In genomic region chr21:46035809-46036695, GRCh38 we compare ENCODE assay signal across 11 cellular contexts. TPM values are rescaled to one million over a fixed set of nuclear protein-coding genes. Genes with fewer than 3 reads are reported as not detected.
DNase-seq lines count a peak whose midpoint lies in the region; ATAC-seq and TF ChIP-seq lines count a peak whose summit lies in the region.
"Had no signal": no experiment of that assay in that cellular context is flagged by ENCODE, and none has a peak within 500 bp of the region (broad histone marks: within the 10 kb centered on the region; RNA-seq: fewer than 3 reads in every experiment).

No MANE protein-coding gene starts in this region.

- intact Hi-C loops in aorta (cut with DNase I): no loop called here

- TF ChIP-seq CTCF in fibroblast of villous mesenchyme (IDR thresholded peaks at IDR 0.05; ENCODE audit: insufficient read depth, low read depth, low read length): no peak

- H3K4me3 ChIP-seq in fibroblast of villous mesenchyme (ENCODE audit: low read depth, low read length) (no peak overlapping the region), mucosa of rectum (ENCODE audit: low read length in 2 of 2) (no peak overlapping the region), aorta (ENCODE audit: low read length in 2 of 2) (no peak overlapping the region)

- no peak overlapping the region for H3K9ac ChIP-seq in mucosa of rectum (ENCODE audit: low read depth in 1 of 2, low read length in 2 of 2)

- H3K9me3 ChIP-seq in mucosa of rectum (ENCODE audit: control insufficient read depth in 2 of 2, low read length in 2 of 2) (no peaks in the 10 kb centered on the region), aorta (ENCODE audit: control insufficient read depth, low read length) (no peaks in the 10 kb centered on the region)

- ATAC-seq in aorta (ENCODE audit: low FRiP score): peak; percentile 32
- ATAC-seq in GM21717 (IDR thresholded peaks at IDR 0.05; ENCODE audit: unreplicated experiment): no peak
- no peak for ATAC-seq in HG03469 (IDR thresholded peaks at IDR 0.05; ENCODE audit: unreplicated experiment)

- H3K27me3 ChIP-seq in mucosa of rectum (ENCODE audit: control insufficient read depth in 2 of 2, insufficient read depth in 2 of 2, low read length in 2 of 2) (no peaks in the 10 kb centered on the region), aorta (ENCODE audit: control insufficient read depth in 1 of 2, insufficient read depth in 2 of 2, low read length in 1 of 2) (no peaks in the 10 kb centered on the region)

- DNase-seq in NCI-H524 (lab: John Stamatoyannopoulos, UW) (peak; percentile 46 to 68), NCI-H524 treated with DMSO at 0.1 percent for 48 hours (lab: John Stamatoyannopoulos, UW) (no peak), fibroblast of villous mesenchyme (ENCODE audit: low read depth) (peak; percentile 96), aorta (peak in 1 of 2 donors; percentile 52), KBM-7 (no peak)
- DNase-seq: activated CD4-positive, alpha-beta T cell treated with anti-CD3 and anti-CD28 coated beads, Interleukin-2, amount 10 ng/mL, durations not matched to agents 7 days and 5 days; activated gamma-delta T cell treated with Interleukin-2 at 50 U/mL for 16 hours; NCI-H1417 treated with DMSO at 0.1 percent for 48 hours had no signal

- 92 to 95% methylated on average over 45 of the region's 45 CpGs for WGBS in aorta, 2 donors

- in situ Hi-C loops in KBM-7 (cut with MboI; ENCODE audit: low pct_unique_long_range_greater_than_20kb, low sequenced_read_pairs): no loop called here

- H3K27ac ChIP-seq in mucosa of rectum (ENCODE audit: low read depth in 2 of 2, low read length in 2 of 2) (peak overlapping the region; percentile 26 to 58), aorta (ENCODE audit: low read depth in 1 of 2, low read length in 2 of 2) (no peak overlapping the region)

- H3K36me3 ChIP-seq in mucosa of rectum (ENCODE audit: control insufficient read depth in 2 of 2, insufficient read depth in 2 of 2, low read length in 2 of 2): no peaks in the 10 kb centered on the region
- no peaks in the 10 kb centered on the region for H3K36me3 ChIP-seq in aorta (ENCODE audit: control insufficient read depth in 1 of 2, insufficient read depth in 2 of 2, low read length in 1 of 2)

- H3K4me1 ChIP-seq in mucosa of rectum (ENCODE audit: control insufficient read depth in 2 of 2, insufficient read depth in 2 of 2, low read length in 2 of 2) (no peaks in the 10 kb centered on the region), aorta (ENCODE audit: control insufficient read depth in 1 of 2, insufficient read depth in 2 of 2, low read length in 2 of 2) (no peaks in the 10 kb centered on the region)

RNA-seq across cellular contexts. Expression of gene COL6A1, which starts 54.5 kb away (rescaled TPM):
- total RNA-seq in fibroblast of villous mesenchyme (538 and 819 TPM in 2 replicates), aorta (100 to 1,000 TPM; 458 to 593 TPM)
- 1,000 to 10,000 TPM in 1 of 2 donors, 100 to 1,000 TPM in 1; 156 to 1,773 TPM for polyA plus RNA-seq in aorta

Comparison
In these comparisons a context has a peak if more than half of its experiments do, and no peak if none do; other contexts are left out.
1. DNase-seq: peak in NCI-H524 (2 of 2) and fibroblast of villous mesenchyme (single experiment); none in NCI-H524 treated with DMSO at 0.1 percent for 48 hours (single experiment) and KBM-7 (single experiment).
2. H3K27ac ChIP-seq: peak in mucosa of rectum (2 of 2); none in aorta (0 of 2).